ENCODE assay signal across 19 cellular contexts in the genomic region with DNA sequence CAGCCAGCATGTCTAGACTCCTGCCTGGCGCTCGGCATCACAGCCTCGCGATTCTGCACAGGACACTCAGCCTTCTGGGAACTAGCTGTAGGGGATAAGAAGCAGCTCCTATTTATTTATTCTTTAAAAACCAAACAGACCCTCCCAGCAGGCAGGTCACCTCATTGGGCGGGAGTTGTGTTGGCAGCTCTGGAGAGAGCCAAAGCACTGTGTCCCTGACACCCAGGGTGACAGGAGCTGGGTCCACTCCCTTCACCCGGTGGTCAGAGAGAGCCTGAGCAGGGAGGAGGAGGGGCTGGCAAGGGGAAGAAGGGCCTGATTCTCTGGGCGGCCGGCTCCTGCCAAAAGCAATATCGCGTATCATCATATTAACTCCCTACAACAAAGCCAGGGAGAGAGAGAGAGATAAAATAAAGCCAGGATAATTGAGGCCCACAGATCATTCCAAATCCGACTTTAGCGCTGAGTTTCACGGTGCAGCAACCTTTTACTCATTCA.
DNase-seq lines count a peak whose midpoint lies in the region; ATAC-seq and TF ChIP-seq lines count a peak whose summit lies in the region.
"Had no signal": no experiment of that assay in that cellular context is flagged by ENCODE, and none has a peak within 500 bp of the region (broad histone marks: within the 10 kb centered on the region; RNA-seq: fewer than 3 reads in every experiment).

No MANE protein-coding gene starts in this region.

- H3K36me3 Mint-ChIP-seq in natural killer cell treated with Interleukin-12 subunit alpha and Interleukin-12 subunit beta and Interleukin-15 and Interleukin-18, amount 100 ng/mL, for 72 hours = no peaks in the 10 kb centered on the region
- H3K36me3 Mint-ChIP-seq in natural killer cell = no peaks in the 10 kb centered on the region
- H3K36me3 Mint-ChIP-seq: memory B cell had no signal

- H3K4me1 ChIP-seq in right lobe of liver = peaks cover 0 to 20% (median 4%) of the 10 kb centered on the region in 4 donors
- H3K4me1 ChIP-seq in left lung = no peaks in the 10 kb centered on the region
- H3K4me1 ChIP-seq in ovary (ENCODE audit: insufficient read depth) = no peaks in the 10 kb centered on the region
- H3K4me1 ChIP-seq in lower lobe of right lung = no peaks in the 10 kb centered on the region

- H3K27me3 ChIP-seq in right lobe of liver (no peaks in the 10 kb centered on the region), left lung (peaks cover 0 to 13% of the 10 kb centered on the region in 2 donors), ovary (no peaks in the 10 kb centered on the region), lower lobe of right lung (ENCODE audit: low read depth) (no peaks in the 10 kb centered on the region)
- H3K27me3 ChIP-seq: foreskin keratinocyte, right atrium auricular region had no signal

- TF ChIP-seq CTCF in natural killer cell (IDR thresholded peaks at IDR 0.05) = no peak
- no peak for TF ChIP-seq CTCF in astrocyte of the spinal cord (IDR thresholded peaks at IDR 0.05; ENCODE audit: low read depth, low read length)
- TF ChIP-seq CTCF in right lobe of liver (IDR thresholded peaks at IDR 0.05) = no peak
- TF ChIP-seq CTCF in left lung (IDR thresholded peaks at IDR 0.05) = no peak
- TF ChIP-seq CTCF in ovary (IDR thresholded peaks at IDR 0.05) = no peak
- TF ChIP-seq CTCF in lower lobe of right lung (IDR thresholded peaks at IDR 0.05) = no peak

- H3K27ac ChIP-seq in right lobe of liver (peak overlapping the region in 2 of 3 donors; percentile 11 to 48), left lung (no peak overlapping the region), ovary (no peak overlapping the region), lower lobe of right lung (no peak overlapping the region)
- H3K27ac ChIP-seq: foreskin keratinocyte, right atrium auricular region, SJCRH30 had no signal

- intact Hi-C loops in natural killer cell (cut with micrococcal nuclease) (no loop called here), right lobe of liver (cut with DNase I) (no loop called here), left lung (cut with DNase I) (no loop called here), ovary (cut with DNase I) (no loop called here), lower lobe of right lung (cut with DNase I) (no loop called here)

- no peaks in the 10 kb centered on the region for H3K9me3 Mint-ChIP-seq in natural killer cell treated with Interleukin-12 subunit alpha and Interleukin-12 subunit beta and Interleukin-15 and Interleukin-18, amount 100 ng/mL, for 72 hours
- no peaks in the 10 kb centered on the region for H3K9me3 Mint-ChIP-seq in natural killer cell
- H3K9me3 Mint-ChIP-seq: CD4-positive, alpha-beta T cell; memory B cell; neural crest cell had no signal

- peak; percentile 49 for DNase-seq in natural killer cell treated with Interleukin-12 subunit alpha and Interleukin-12 subunit beta and Interleukin-15 and Interleukin-18, amount 100 ng/mL, for 72 hours (ENCODE audit: low spot score)
- DNase-seq in natural killer cell = no peak
- peak; percentile 26 for DNase-seq in astrocyte of the spinal cord (ENCODE audit: low read depth, low spot score)
- DNase-seq in right lobe of liver = peak; percentile 77 to 90 (median 77)
- DNase-seq in left lung = no peak
- DNase-seq in ovary = no peak
- DNase-seq in lower lobe of right lung = no peak
- DNase-seq: ACHN; activated CD4-positive, alpha-beta T cell treated with anti-CD3 and anti-CD28 coated beads for 1 hour; DMS79 treated with DMSO at 0.1 percent for 48 hours; foreskin keratinocyte; NCI-H510A; SJCRH30 had no signal

- no peak for ATAC-seq in natural killer cell treated with Interleukin-12 subunit alpha and Interleukin-12 subunit beta and Interleukin-15 and Interleukin-18, amount 100 ng/mL, for 72 hours
- ATAC-seq in natural killer cell (no peak), right lobe of liver (peak; percentile 85 to 93 (median 88)), left lung (no peak), lower lobe of right lung (no peak), GM19463 (IDR thresholded peaks at IDR 0.05; ENCODE audit: unreplicated experiment) (no peak)
- ATAC-seq: foreskin keratinocyte, HCT116 had no signal

- no peak overlapping the region for H3K4me3 Mint-ChIP-seq in natural killer cell treated with Interleukin-12 subunit alpha and Interleukin-12 subunit beta and Interleukin-15 and Interleukin-18, amount 100 ng/mL, for 72 hours
- H3K4me3 Mint-ChIP-seq in natural killer cell = no peak overlapping the region
- H3K4me3 Mint-ChIP-seq: CD4-positive, alpha-beta T cell; memory B cell; neural crest cell had no signal

- WGBS in right lobe of liver (ENCODE audit: insufficient coverage, low coverage, low lambda C conversion rate, missing lambda C conversion rate) = 22% methylated on average over 12 of the region's 13 CpGs
- WGBS in ovary, 3 donors = 6 to 18% (median 14%) methylated on average over 13 of the region's 13 CpGs

- peaks cover 20 to 27% of the 10 kb centered on the region in 2 donors for H3K27me3 Mint-ChIP-seq in natural killer cell treated with Interleukin-12 subunit alpha and Interleukin-12 subunit beta and Interleukin-15 and Interleukin-18, amount 100 ng/mL, for 72 hours
- peaks cover 11 to 24% of the 10 kb centered on the region in 2 donors for H3K27me3 Mint-ChIP-seq in natural killer cell (ENCODE audit: low read depth in 2 of 2)

- H3K36me3 ChIP-seq in right lobe of liver = no peaks in the 10 kb centered on the region
- H3K36me3 ChIP-seq in left lung = no peaks in the 10 kb centered on the region
- H3K36me3 ChIP-seq in ovary = no peaks in the 10 kb centered on the region
- no peaks in the 10 kb centered on the region for H3K36me3 ChIP-seq in lower lobe of right lung
- H3K36me3 ChIP-seq: right atrium auricular region, SJCRH30 had no signal

- H3K9me3 ChIP-seq in right lobe of liver (no peaks in the 10 kb centered on the region), left lung (no peaks in the 10 kb centered on the region), ovary (no peaks in the 10 kb centered on the region), lower lobe of right lung (no peaks in the 10 kb centered on the region)
- H3K9me3 ChIP-seq: right atrium auricular region, SJCRH30 had no signal

- no peak for TF ChIP-seq EP300 in ovary (IDR thresholded peaks at IDR 0.05)

- peak; percentile 8 for TF ChIP-seq POLR2A in right lobe of liver (IDR thresholded peaks at IDR 0.05)
- no peak for TF ChIP-seq POLR2A in ovary (IDR thresholded peaks at IDR 0.05)

- in situ Hi-C loops in astrocyte of the spinal cord (cut with HindIII; ENCODE audit: low sequenced_read_pairs) = no loop called here

- no peaks in the 10 kb centered on the region for H3K4me1 Mint-ChIP-seq in natural killer cell treated with Interleukin-12 subunit alpha and Interleukin-12 subunit beta and Interleukin-15 and Interleukin-18, amount 100 ng/mL, for 72 hours (ENCODE audit: low read depth in 2 of 2)
- H3K4me1 Mint-ChIP-seq in natural killer cell = no peaks in the 10 kb centered on the region
- H3K4me1 Mint-ChIP-seq: memory B cell, neural crest cell had no signal

- no peak overlapping the region for H3K27ac Mint-ChIP-seq in natural killer cell treated with Interleukin-12 subunit alpha and Interleukin-12 subunit beta and Interleukin-15 and Interleukin-18, amount 100 ng/mL, for 72 hours
- H3K27ac Mint-ChIP-seq in natural killer cell = no peak overlapping the region
- H3K27ac Mint-ChIP-seq: CD4-positive, alpha-beta T cell; memory B cell had no signal

- H3K4me3 ChIP-seq in astrocyte of the spinal cord (ENCODE audit: low read depth, low read length) = no peak overlapping the region
- no peak overlapping the region for H3K4me3 ChIP-seq in right lobe of liver
- no peak overlapping the region for H3K4me3 ChIP-seq in left lung
- H3K4me3 ChIP-seq in ovary = no peak overlapping the region
- no peak overlapping the region for H3K4me3 ChIP-seq in lower lobe of right lung
- H3K4me3 ChIP-seq: right atrium auricular region, SJCRH30 had no signal

Comparison
In these comparisons a context has a peak if more than half of its experiments do, and no peak if none do; other contexts are left out.
1. DNase-seq: peak in natural killer cell treated with Interleukin-12 subunit alpha and Interleukin-12 subunit beta and Interleukin-15 and Interleukin-18, amount 100 ng/mL, for 72 hours (single experiment), astrocyte of the spinal cord (single experiment) and right lobe of liver (3 of 3); none in natural killer cell (single experiment), left lung (0 of 2), ovary (0 of 5) and lower lobe of right lung (single experiment).
2. ATAC-seq: peak in right lobe of liver (4 of 4); none in natural killer cell treated with Interleukin-12 subunit alpha and Interleukin-12 subunit beta and Interleukin-15 and Interleukin-18, amount 100 ng/mL, for 72 hours (0 of 2), natural killer cell (0 of 3), left lung (single experiment), lower lobe of right lung (0 of 2) and GM19463 (single experiment).
3. H3K27ac ChIP-seq: peak in right lobe of liver (2 of 3); none in left lung (0 of 2), ovary (0 of 2) and lower lobe of right lung (single experiment).